ENCODE assay signal across 39 cellular contexts in the genomic region with DNA sequence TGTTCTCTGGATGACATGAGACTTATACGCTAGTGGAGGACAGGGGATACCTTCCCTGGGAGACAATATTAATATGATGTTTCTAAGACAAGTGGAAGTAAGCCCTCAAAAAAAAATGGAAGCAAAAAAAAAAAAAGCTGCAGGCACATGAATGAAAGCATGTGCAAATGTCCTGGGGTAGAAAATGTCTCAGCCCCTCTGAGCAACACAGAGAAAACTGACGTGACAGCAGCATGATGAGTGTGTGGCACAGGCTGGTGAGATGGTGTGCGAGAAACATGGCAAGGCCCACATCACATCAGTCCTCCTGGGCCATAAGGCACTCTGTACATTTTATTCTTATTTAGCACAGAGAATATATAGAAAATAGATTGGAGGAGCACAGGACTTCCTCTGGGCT.
"Had no signal": no experiment of that assay in that cellular context is flagged by ENCODE, and none has a peak within 500 bp of the region (broad histone marks: within the 10 kb centered on the region; RNA-seq: fewer than 3 reads in every experiment).

No MANE protein-coding gene starts in this region.

- ATAC-seq: activated naive CD4-positive, alpha-beta T cell treated with anti-CD3 and anti-CD28 coated beads, Interleukin-2, amount 50 U/mL, for 72 hours; activated naive CD8-positive, alpha-beta T cell treated with anti-CD3 and anti-CD28 coated beads, Interleukin-2, amount 50 U/mL, for 24 hours; activated T-cell treated with anti-CD3 and anti-CD28 coated beads, Interleukin-2, amount 50 U/mL, for 4 hours; activated T-cell treated with anti-CD3 and anti-CD28 coated beads, Interleukin-2, amount 50 U/mL, for 72 hours; activated T-helper 17 cell treated with anti-CD3 and anti-CD28 coated beads, Interleukin-2, amount 50 U/mL, for 72 hours; body of pancreas had no signal

- H3K27me3 ChIP-seq: adrenal gland, ascending aorta, body of pancreas, brain microvascular endothelial cell, breast epithelium, cardiac muscle cell, colonic mucosa had no signal

- H3K9me3 Mint-ChIP-seq: activated T-helper 1 cell treated with anti-CD3 and anti-CD28 coated beads, Interleukin-12 subunit alpha, Interleukin-12 subunit beta, Interleukin-2, Interleukin-4 antibody, amounts not matched to agents 30 ng/mL and 10 ng/mL and 1 ng/mL, durations not matched to agents 14 hours and 24 hours and 36 hours; activated T-helper 2 cell treated with anti-CD3 and anti-CD28 coated beads, Interferon-gamma antibody, Interleukin-2, Interleukin-4, amounts not matched to agents 10 μg/mL and 5 μg/mL and 100 μg/mL, durations not matched to agents 14 hours and 24 hours and 36 hours had no signal

- H3K27me3 Mint-ChIP-seq: activated naive CD4-positive, alpha-beta T cell treated with anti-CD3 and anti-CD28 coated beads, Interleukin-2, amount 10 ng/mL, durations not matched to agents 7 days and 5 days; activated naive CD4-positive, alpha-beta T cell treated with anti-CD3 and anti-CD28 coated beads, Interleukin-2, amount 50 U/mL, for 24 hours; activated T-cell treated with anti-CD3 and anti-CD28 coated beads, Interleukin-2, amount 50 U/mL, for 24 hours; activated T-helper 17 cell treated with anti-CD3 and anti-CD28 coated beads, Interleukin-2, amount 50 U/mL, for 72 hours; central memory CD8-positive, alpha-beta T cell had no signal

- H3K4me3 Mint-ChIP-seq: activated naive CD4-positive, alpha-beta T cell treated with anti-CD3 and anti-CD28 coated beads, Interleukin-2, amount 10 ng/mL, durations not matched to agents 7 days and 5 days; activated naive CD4-positive, alpha-beta T cell treated with anti-CD3 and anti-CD28 coated beads, Interleukin-2, amount 50 U/mL, for 24 hours; activated naive CD8-positive, alpha-beta T cell; activated naive CD8-positive, alpha-beta T cell treated with anti-CD3 and anti-CD28 coated beads for 36 hours; activated naive CD8-positive, alpha-beta T cell treated with anti-CD3 and anti-CD28 coated beads, Interleukin-2, amount 10 ng/mL, durations not matched to agents 7 days and 5 days; activated naive CD8-positive, alpha-beta T cell treated with anti-CD3 and anti-CD28 coated beads, Interleukin-2, amount 50 U/mL, for 24 hours; activated T-cell treated with anti-CD3 and anti-CD28 coated beads, Interleukin-2, amount 50 U/mL, for 24 hours; activated T-cell treated with anti-CD3 and anti-CD28 coated beads, Interleukin-2, amount 50 U/mL, for 4 hours; activated T-cell treated with anti-CD3 and anti-CD28 coated beads, Interleukin-2, amount 50 U/mL, for 72 hours; activated T-helper 1 cell treated with anti-CD3 and anti-CD28 coated beads, Interleukin-12 subunit alpha, Interleukin-12 subunit beta, Interleukin-2, Interleukin-4 antibody, amounts not matched to agents 30 ng/mL and 10 ng/mL and 1 ng/mL, durations not matched to agents 14 hours and 24 hours and 36 hours; activated T-helper 17 cell treated with anti-CD3 and anti-CD28 coated beads, Interleukin-2, amount 50 U/mL, for 72 hours; brain; central memory CD8-positive, alpha-beta T cell had no signal

- H3K4me3 ChIP-seq: adrenal gland, ascending aorta, body of pancreas, breast epithelium, cardiac muscle cell, colonic mucosa had no signal

- H3K27ac ChIP-seq: adrenal gland, ascending aorta, body of pancreas, brain microvascular endothelial cell, breast epithelium, cardiac muscle cell, colonic mucosa had no signal

- H3K4me1 Mint-ChIP-seq: activated naive CD4-positive, alpha-beta T cell treated with anti-CD3 and anti-CD28 coated beads, Interleukin-2, amount 10 ng/mL, durations not matched to agents 7 days and 5 days; activated naive CD4-positive, alpha-beta T cell treated with anti-CD3 and anti-CD28 coated beads, Interleukin-2, amount 50 U/mL, for 24 hours; activated naive CD8-positive, alpha-beta T cell treated with anti-CD3 and anti-CD28 coated beads for 36 hours; activated naive CD8-positive, alpha-beta T cell treated with anti-CD3 and anti-CD28 coated beads, Interleukin-2, amount 10 ng/mL, durations not matched to agents 7 days and 5 days; activated naive CD8-positive, alpha-beta T cell treated with anti-CD3 and anti-CD28 coated beads, Interleukin-2, amount 50 U/mL, for 24 hours; activated T-helper 17 cell treated with anti-CD3 and anti-CD28 coated beads, Interleukin-2, amount 50 U/mL, for 72 hours; central memory CD8-positive, alpha-beta T cell had no signal

- H3K36me3 Mint-ChIP-seq: activated naive CD4-positive, alpha-beta T cell treated with anti-CD3 and anti-CD28 coated beads, Interleukin-2, amount 10 ng/mL, durations not matched to agents 7 days and 5 days; activated naive CD4-positive, alpha-beta T cell treated with anti-CD3 and anti-CD28 coated beads, Interleukin-2, amount 50 U/mL, for 24 hours; activated naive CD4-positive, alpha-beta T cell treated with anti-CD3 and anti-CD28 coated beads, Interleukin-2, amount 50 U/mL, for 72 hours; activated naive CD8-positive, alpha-beta T cell; activated naive CD8-positive, alpha-beta T cell treated with anti-CD3 and anti-CD28 coated beads for 36 hours; activated naive CD8-positive, alpha-beta T cell treated with anti-CD3 and anti-CD28 coated beads, Interleukin-2, amount 10 ng/mL, durations not matched to agents 7 days and 5 days; brain had no signal

- H3K27ac Mint-ChIP-seq: activated naive CD4-positive, alpha-beta T cell treated with anti-CD3 and anti-CD28 coated beads, Interleukin-2, amount 10 ng/mL, durations not matched to agents 7 days and 5 days; activated naive CD4-positive, alpha-beta T cell treated with anti-CD3 and anti-CD28 coated beads, Interleukin-2, amount 50 U/mL, for 24 hours; activated naive CD4-positive, alpha-beta T cell treated with anti-CD3 and anti-CD28 coated beads, Interleukin-2, amount 50 U/mL, for 72 hours; activated naive CD8-positive, alpha-beta T cell; activated naive CD8-positive, alpha-beta T cell treated with anti-CD3 and anti-CD28 coated beads for 36 hours; activated naive CD8-positive, alpha-beta T cell treated with anti-CD3 and anti-CD28 coated beads, Interleukin-2, amount 10 ng/mL, durations not matched to agents 7 days and 5 days; activated naive CD8-positive, alpha-beta T cell treated with anti-CD3 and anti-CD28 coated beads, Interleukin-2, amount 50 U/mL, for 24 hours; activated T-cell treated with anti-CD3 and anti-CD28 coated beads, Interleukin-2, amount 50 U/mL, for 24 hours; activated T-cell treated with anti-CD3 and anti-CD28 coated beads, Interleukin-2, amount 50 U/mL, for 72 hours; activated T-helper 1 cell treated with anti-CD3 and anti-CD28 coated beads, Interleukin-12 subunit alpha, Interleukin-12 subunit beta, Interleukin-2, Interleukin-4 antibody, amounts not matched to agents 30 ng/mL and 10 ng/mL and 1 ng/mL, durations not matched to agents 14 hours and 24 hours and 36 hours; activated T-helper 17 cell treated with anti-CD3 and anti-CD28 coated beads, Interleukin-2, amount 50 U/mL, for 72 hours; activated T-helper 2 cell treated with anti-CD3 and anti-CD28 coated beads, Interferon-gamma antibody, Interleukin-2, Interleukin-4, amounts not matched to agents 10 μg/mL and 5 μg/mL and 100 μg/mL, durations not matched to agents 14 hours and 24 hours and 36 hours; brain had no signal

- FAIRE-seq: astrocyte, bronchial epithelial cell, colon had no signal

- H3K4me1 ChIP-seq: adrenal gland, ascending aorta, body of pancreas, breast epithelium, colonic mucosa had no signal

- DNase-seq: activated effector memory CD4-positive, alpha-beta T cell treated with anti-CD3 and anti-CD28 coated beads, Interleukin-2, amount 50 U/mL, for 16 hours; activated effector memory CD4-positive, alpha-beta T cell treated with Interleukin-2 at 50 U/mL for 16 hours; activated gamma-delta T cell; activated gamma-delta T cell treated with Interleukin-2 at 50 U/mL for 16 hours; activated naive CD4-positive, alpha-beta T cell; activated naive CD4-positive, alpha-beta T cell treated with anti-CD3 and anti-CD28 coated beads, Interleukin-2, amount 10 ng/mL, durations not matched to agents 7 days and 5 days; activated naive CD4-positive, alpha-beta T cell treated with anti-CD3 and anti-CD28 coated beads, Interleukin-2, amount 50 U/mL, for 16 hours; activated naive CD8-positive, alpha-beta T cell treated with anti-CD3 and anti-CD28 coated beads for 36 hours; activated naive CD8-positive, alpha-beta T cell treated with anti-CD3 and anti-CD28 coated beads, Interleukin-2, amount 10 ng/mL, durations not matched to agents 7 days and 5 days; activated naive CD8-positive, alpha-beta T cell treated with anti-CD3 and anti-CD28 coated beads, Interleukin-2, amount 50 U/mL, for 24 hours; activated T-cell treated with anti-CD3 and anti-CD28 coated beads, Interleukin-2, amount 50 U/mL, for 24 hours; activated T-cell treated with anti-CD3 and anti-CD28 coated beads, Interleukin-2, amount 50 U/mL, for 4 hours; activated T-cell treated with anti-CD3 and anti-CD28 coated beads, Interleukin-2, amount 50 U/mL, for 48 hours; activated T-cell treated with anti-CD3 and anti-CD28 coated beads, Interleukin-2, amount 50 U/mL, for 72 hours; adrenal gland; amniotic stem cell; amygdala; anterior cingulate cortex; aorta; body of pancreas; brain microvascular endothelial cell; caudate nucleus; central memory CD4-positive, alpha-beta T cell; cerebellar nuclear complex; colonic mucosa had no signal

- H3K9me3 ChIP-seq: adrenal gland, ascending aorta, body of pancreas, breast epithelium, colonic mucosa had no signal

- H3K36me3 ChIP-seq: adrenal gland, ascending aorta, brain microvascular endothelial cell, breast epithelium, cardiac muscle cell, colonic mucosa had no signal
